10 cellular contexts compared by ENCODE assay signal in genomic region chr12:32305163-32305562, GRCh38.
DNase-seq lines count a peak whose midpoint lies in the region; ATAC-seq and TF ChIP-seq lines count a peak whose summit lies in the region.
"Had no signal": no experiment of that assay in that cellular context is flagged by ENCODE, and none has a peak within 500 bp of the region (broad histone marks: within the 10 kb centered on the region; RNA-seq: fewer than 3 reads in every experiment).

No MANE protein-coding gene starts in this region.

- H3K27ac ChIP-seq in AG04450 (ENCODE audit: low read depth, low read length): no peak overlapping the region
- H3K27ac ChIP-seq: SK-N-MC had no signal

- ATAC-seq in GM21423 (IDR thresholded peaks at IDR 0.05; ENCODE audit: unreplicated experiment): no peak
- ATAC-seq: GM12878 had no signal

- H3K4me3 ChIP-seq in AG04450 (ENCODE audit: low read depth, low read length) (no peak overlapping the region), GM12864 (ENCODE audit: low read depth, low read length) (no peak overlapping the region)
- H3K4me3 ChIP-seq: GM12878, SK-N-MC had no signal

- no peaks in the 10 kb centered on the region for H3K27me3 ChIP-seq in AG04450 (ENCODE audit: control insufficient read depth, insufficient read depth, low read length)

- CTCF ChIA-PET in AG04450 (lab: Charles Lee): interaction anchor here (0.7 to 7.9 kb wide), 3 partner anchors 241 to 653 kb away, joined by 3 to 85 read pairs (median 7); no protein-coding TSS in a partner anchor

- POLR2A ChIA-PET in AG04450 (lab: Yijun Ruan, JAX): no interaction called here

- DNase-seq in AG04450 (ENCODE audit: low read depth, low spot score): no peak
- no peak for DNase-seq in GM12864 (ENCODE audit: low read depth)
- peak; percentile 11 for DNase-seq in SHP77 treated with DMSO at 0.1 percent for 48 hours (lab: John Stamatoyannopoulos, UW)
- peak; percentile 28 for DNase-seq in globus pallidus (ENCODE audit: low spot score)
- DNase-seq in COLO668 (lab: John Stamatoyannopoulos, UW; ENCODE audit: unreplicated experiment): no peak
- DNase-seq in activated effector memory CD4-positive, alpha-beta T cell treated with Interleukin-2 at 50 U/mL for 16 hours: no peak
- no peak for DNase-seq in stimulated activated CD4-positive, alpha-beta T cell treated with anti-CD3 and anti-CD28 coated beads, Interleukin-4, amount 100 ng/mL, for 4 hours

- TF ChIP-seq CTCF in AG04450 (IDR thresholded peaks at IDR 0.05; ENCODE audit: low read depth, low read length) (peak; percentile 39), GM12864 (IDR thresholded peaks at IDR 0.05; ENCODE audit: low read depth, low read length, missing control alignments) (peak; percentile 15)

- H3K9me3 ChIP-seq in AG04450 (ENCODE audit: control insufficient read depth, insufficient read depth, low read length): no peaks in the 10 kb centered on the region

Comparison
In these comparisons a context has a peak if more than half of its experiments do, and no peak if none do; other contexts are left out.
1. DNase-seq: peak in SHP77 treated with DMSO at 0.1 percent for 48 hours (single experiment) and globus pallidus (single experiment); none in AG04450 (single experiment), GM12864 (single experiment), COLO668 (single experiment), activated effector memory CD4-positive, alpha-beta T cell treated with Interleukin-2 at 50 U/mL for 16 hours (single experiment) and stimulated activated CD4-positive, alpha-beta T cell treated with anti-CD3 and anti-CD28 coated beads, Interleukin-4, amount 100 ng/mL, for 4 hours (0 of 2).